13 cellular contexts compared by ENCODE assay signal in the genomic region with DNA sequence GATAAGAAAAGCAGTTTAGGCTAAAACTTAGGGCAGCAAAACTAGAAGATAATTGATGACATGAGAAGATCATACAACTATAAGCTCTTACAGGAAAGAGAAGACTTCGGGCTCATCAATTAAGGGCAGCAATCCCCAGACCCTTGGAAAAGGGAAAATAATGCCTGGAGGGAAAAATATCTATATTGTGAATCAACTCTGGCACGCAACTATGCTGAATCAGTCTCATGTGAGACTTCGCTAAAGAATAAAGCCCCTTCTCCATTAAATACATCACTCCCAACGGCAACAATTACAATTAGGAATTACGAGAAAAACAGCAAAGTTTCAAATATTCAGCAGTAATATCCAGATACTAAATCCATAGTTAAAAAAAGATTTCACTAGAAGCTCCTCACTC.
DNase-seq lines count a peak whose midpoint lies in the region; ATAC-seq and TF ChIP-seq lines count a peak whose summit lies in the region.
"Had no signal": no experiment of that assay in that cellular context is flagged by ENCODE, and none has a peak within 500 bp of the region (broad histone marks: within the 10 kb centered on the region; RNA-seq: fewer than 3 reads in every experiment).

No MANE protein-coding gene starts in this region.

- no peaks in the 10 kb centered on the region for H3K36me3 Mint-ChIP-seq in CD8-positive, alpha-beta memory T cell
- H3K36me3 Mint-ChIP-seq: CD4-positive, CD25-positive, alpha-beta regulatory T cell had no signal

- no peaks in the 10 kb centered on the region for H3K4me1 ChIP-seq in CD8-positive, alpha-beta memory T cell (ENCODE audit: insufficient read depth, low read length)
- H3K4me1 ChIP-seq: BLaER1 treated with 17β-estradiol and CSF1 and Interleukin-3, amounts not matched to agents 10 nM and 100 nM had no signal

- no peak overlapping the region for H3K4me3 Mint-ChIP-seq in CD8-positive, alpha-beta memory T cell
- H3K4me3 Mint-ChIP-seq: B cell; CD4-positive, CD25-positive, alpha-beta regulatory T cell; H9 had no signal

- H3K27ac Mint-ChIP-seq in CD8-positive, alpha-beta memory T cell: no peak overlapping the region
- H3K27ac Mint-ChIP-seq: B cell; CD4-positive, CD25-positive, alpha-beta regulatory T cell; H9 had no signal

- no peaks in the 10 kb centered on the region for H3K9me3 ChIP-seq in neural cell (ENCODE audit: low read length)
- no peaks in the 10 kb centered on the region for H3K9me3 ChIP-seq in CD8-positive, alpha-beta memory T cell (ENCODE audit: low read length)
- H3K9me3 ChIP-seq: BLaER1 treated with 17β-estradiol and CSF1 and Interleukin-3, amounts not matched to agents 10 nM and 100 nM had no signal

- no peaks in the 10 kb centered on the region for H3K36me3 ChIP-seq in neural cell (ENCODE audit: insufficient read depth, low read length)
- H3K36me3 ChIP-seq in CD8-positive, alpha-beta memory T cell (ENCODE audit: insufficient read depth, low read length): no peaks in the 10 kb centered on the region
- H3K36me3 ChIP-seq: BLaER1 treated with 17β-estradiol and CSF1 and Interleukin-3, amounts not matched to agents 10 nM and 100 nM had no signal

- peaks cover 3 to 29% (median 13%) of the 10 kb centered on the region in 5 donors for H3K9me3 Mint-ChIP-seq in CD8-positive, alpha-beta memory T cell
- H3K9me3 Mint-ChIP-seq: H9 had no signal

- no peaks in the 10 kb centered on the region for H3K27me3 ChIP-seq in neural cell (ENCODE audit: insufficient read depth, low read depth, low read length)
- no peaks in the 10 kb centered on the region for H3K27me3 ChIP-seq in CD8-positive, alpha-beta memory T cell (ENCODE audit: insufficient read depth, low read length, poor library complexity, severe bottlenecking)
- H3K27me3 ChIP-seq: BLaER1 treated with 17β-estradiol and CSF1 and Interleukin-3, amounts not matched to agents 10 nM and 100 nM had no signal

- H3K4me2 ChIP-seq in neural cell (ENCODE audit: low read length): no peak overlapping the region
- H3K4me2 ChIP-seq: BLaER1 treated with 17β-estradiol and CSF1 and Interleukin-3, amounts not matched to agents 10 nM and 100 nM had no signal

- in situ Hi-C loops in SK-MEL-5 (cut with HindIII; ENCODE audit: low pct_unique_long_range_greater_than_20kb, low sequenced_read_pairs): no loop called here

- H4K20me1 ChIP-seq in neural cell (ENCODE audit: insufficient read depth): no peaks in the 10 kb centered on the region
- H4K20me1 ChIP-seq: BLaER1 treated with 17β-estradiol and CSF1 and Interleukin-3, amounts not matched to agents 10 nM and 100 nM had no signal

- no peaks in the 10 kb centered on the region for H3K79me2 ChIP-seq in neural cell (replicated peaks; ENCODE audit: insufficient read depth, low read length)

- peak overlapping the region; percentile 61 for H3K27ac ChIP-seq in neural cell (ENCODE audit: low read length)
- no peak overlapping the region for H3K27ac ChIP-seq in CD8-positive, alpha-beta memory T cell (ENCODE audit: low read depth, low read length)
- H3K27ac ChIP-seq: BLaER1 treated with 17β-estradiol and CSF1 and Interleukin-3, amounts not matched to agents 10 nM and 100 nM had no signal

- no peaks in the 10 kb centered on the region for H3K4me1 Mint-ChIP-seq in CD8-positive, alpha-beta memory T cell
- H3K4me1 Mint-ChIP-seq: B cell; CD4-positive, CD25-positive, alpha-beta regulatory T cell had no signal

- no peak for TF ChIP-seq EP300 in neural cell (conservative IDR thresholded peaks at IDR 0.05; ENCODE audit: poor library complexity, severe bottlenecking)

- no peaks in the 10 kb centered on the region for H3K27me3 Mint-ChIP-seq in CD8-positive, alpha-beta memory T cell
- H3K27me3 Mint-ChIP-seq: B cell; CD4-positive, CD25-positive, alpha-beta regulatory T cell had no signal

- CTCF ChIA-PET in CD8-positive, alpha-beta memory T cell (lab: Charles Lee): no interaction called here

- no peak for TF ChIP-seq CTCF in neural cell (IDR thresholded peaks at IDR 0.05; ENCODE audit: poor library complexity, severe bottlenecking)

- peaks cover 9% of the 10 kb centered on the region for H3F3A ChIP-seq in neural cell (ENCODE audit: insufficient read depth, low read length, poor library complexity, severe bottlenecking)

- no peak overlapping the region for H3K4me3 ChIP-seq in neural cell (ENCODE audit: low read length)
- H3K4me3 ChIP-seq in CD8-positive, alpha-beta memory T cell (ENCODE audit: low read length): no peak overlapping the region
- H3K4me3 ChIP-seq: BLaER1 treated with 17β-estradiol and CSF1 and Interleukin-3, amounts not matched to agents 10 nM and 100 nM had no signal

- peak; percentile 60 for DNase-seq in SK-MEL-5 (ENCODE audit: low read depth, low spot score)
- DNase-seq in foreskin melanocyte: peak; percentile 91
- DNase-seq in CD8-positive, alpha-beta memory T cell: no peak
- no peak for DNase-seq in NCI-H187 (lab: John Stamatoyannopoulos, UW)
- DNase-seq: CD4-positive, CD25-positive, alpha-beta regulatory T cell; DMS153; DMS79; GF-D8; H9 had no signal

- no peak overlapping the region for H3K9ac ChIP-seq in neural cell (ENCODE audit: low read length)
- H3K9ac ChIP-seq: BLaER1 treated with 17β-estradiol and CSF1 and Interleukin-3, amounts not matched to agents 10 nM and 100 nM had no signal

- H3K9me2 ChIP-seq in neural cell (ENCODE audit: insufficient read depth, low read length): no peaks in the 10 kb centered on the region

- no peak for ATAC-seq in GM19035 (IDR thresholded peaks at IDR 0.05; ENCODE audit: unreplicated experiment)

- POLR2A ChIA-PET in CD8-positive, alpha-beta memory T cell (lab: Charles Lee): no interaction called here

- no peak overlapping the region for H2AFZ ChIP-seq in neural cell (ENCODE audit: low read depth, low read length)

- TF ChIP-seq RAD21 in neural cell (conservative IDR thresholded peaks at IDR 0.05): no peak

TF ChIP-seq in neural cell, 6 proteins besides CTCF, POLR2A, EP300 and RAD21:
- no peak for TF ChIP-seq EZH2 (IDR thresholded peaks at IDR 0.05; ENCODE audit: borderline replicate concordance, insufficient read depth, low read length, poor library complexity, severe bottlenecking)
- TF ChIP-seq SMC3 (conservative IDR thresholded peaks at IDR 0.05; ENCODE audit: poor library complexity): no peak
- no peak for TF ChIP-seq POLR2AphosphoS5 (IDR thresholded peaks at IDR 0.05)
- no peak for TF ChIP-seq TAF1 (IDR thresholded peaks at IDR 0.05; ENCODE audit: low read depth)
- TF ChIP-seq MXI1 (conservative IDR thresholded peaks at IDR 0.05; ENCODE audit: poor library complexity, severe bottlenecking): no peak
- TF ChIP-seq, protein P1, sequence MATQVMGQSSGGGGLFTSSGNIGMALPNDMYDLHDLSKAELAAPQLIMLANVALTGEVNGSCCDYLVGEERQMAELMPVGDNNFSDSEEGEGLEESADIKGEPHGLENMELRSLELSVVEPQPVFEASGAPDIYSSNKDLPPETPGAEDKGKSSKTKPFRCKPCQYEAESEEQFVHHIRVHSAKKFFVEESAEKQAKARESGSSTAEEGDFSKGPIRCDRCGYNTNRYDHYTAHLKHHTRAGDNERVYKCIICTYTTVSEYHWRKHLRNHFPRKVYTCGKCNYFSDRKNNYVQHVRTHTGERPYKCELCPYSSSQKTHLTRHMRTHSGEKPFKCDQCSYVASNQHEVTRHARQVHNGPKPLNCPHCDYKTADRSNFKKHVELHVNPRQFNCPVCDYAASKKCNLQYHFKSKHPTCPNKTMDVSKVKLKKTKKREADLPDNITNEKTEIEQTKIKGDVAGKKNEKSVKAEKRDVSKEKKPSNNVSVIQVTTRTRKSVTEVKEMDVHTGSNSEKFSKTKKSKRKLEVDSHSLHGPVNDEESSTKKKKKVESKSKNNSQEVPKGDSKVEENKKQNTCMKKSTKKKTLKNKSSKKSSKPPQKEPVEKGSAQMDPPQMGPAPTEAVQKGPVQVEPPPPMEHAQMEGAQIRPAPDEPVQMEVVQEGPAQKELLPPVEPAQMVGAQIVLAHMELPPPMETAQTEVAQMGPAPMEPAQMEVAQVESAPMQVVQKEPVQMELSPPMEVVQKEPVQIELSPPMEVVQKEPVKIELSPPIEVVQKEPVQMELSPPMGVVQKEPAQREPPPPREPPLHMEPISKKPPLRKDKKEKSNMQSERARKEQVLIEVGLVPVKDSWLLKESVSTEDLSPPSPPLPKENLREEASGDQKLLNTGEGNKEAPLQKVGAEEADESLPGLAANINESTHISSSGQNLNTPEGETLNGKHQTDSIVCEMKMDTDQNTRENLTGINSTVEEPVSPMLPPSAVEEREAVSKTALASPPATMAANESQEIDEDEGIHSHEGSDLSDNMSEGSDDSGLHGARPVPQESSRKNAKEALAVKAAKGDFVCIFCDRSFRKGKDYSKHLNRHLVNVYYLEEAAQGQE (IDR thresholded peaks at IDR 0.05; ENCODE audit: borderline replicate concordance): no peak
TF ChIP-seq in neural cell: peak in this region for 0.

Comparison
In these comparisons a context has a peak if more than half of its experiments do, and no peak if none do; other contexts are left out.
1. DNase-seq: peak in SK-MEL-5 (single experiment) and foreskin melanocyte (single experiment); none in CD8-positive, alpha-beta memory T cell (0 of 5) and NCI-H187 (0 of 2).